In genomic region chr19:17341845-17342244, GRCh38 we compare ENCODE assay signal across 2 cellular contexts.
A peak's percentile ranks its signal among the peaks of the same experiment; 100 is the strongest.
TF ChIP-seq lines count a peak whose summit lies in the region.

No MANE protein-coding gene starts in this region.

TF ChIP-seq in HepG2, 621 proteins besides CTCF, POLR2A, EP300 and RAD21:
- TF ChIP-seq ZNF7 (CRISPR knock-in tag; IDR thresholded peaks at IDR 0.05) (no peak), CC2D1A (CRISPR knock-in tag; IDR thresholded peaks at IDR 0.05) (no peak), POLR2G (IDR thresholded peaks at IDR 0.05; ENCODE audit: low read depth, low read length) (0 out of 2 replicates have a peak, but pooled peaks have one; percentile 1), HOMEZ (CRISPR knock-in tag; IDR thresholded peaks at IDR 0.05; ENCODE audit: low read depth) (no peak), ZNF101 (CRISPR knock-in tag; IDR thresholded peaks at IDR 0.05; ENCODE audit: borderline replicate concordance, low read depth) (no peak), HOXA5 (CRISPR knock-in tag; IDR thresholded peaks at IDR 0.05) (no peak), HES4 (CRISPR knock-in tag; IDR thresholded peaks at IDR 0.05; ENCODE audit: borderline replicate concordance) (no peak), ZNF605 (CRISPR knock-in tag; IDR thresholded peaks at IDR 0.05) (no peak), GTF2F1 (IDR thresholded peaks at IDR 0.05; ENCODE audit: low read length) (no peak), PCBP1 (IDR thresholded peaks at IDR 0.05; ENCODE audit: borderline replicate concordance, low read depth, low read length) (0 out of 2 replicates have a peak, but pooled peaks have one; percentile 26), RBFOX2 (IDR thresholded peaks at IDR 0.05; ENCODE audit: low read depth, low read length) (0 out of 2 replicates have a peak, but pooled peaks have one; percentile 5), PHF8 (CRISPR knock-in tag; IDR thresholded peaks at IDR 0.05) (no peak), ZNF724P (CRISPR knock-in tag; IDR thresholded peaks at IDR 0.05; ENCODE audit: borderline replicate concordance) (no peak), ZBTB42 (CRISPR knock-in tag; IDR thresholded peaks at IDR 0.05) (no peak), ONECUT2 (CRISPR knock-in tag; IDR thresholded peaks at IDR 0.05) (no peak), HNRNPK (IDR thresholded peaks at IDR 0.05; ENCODE audit: low read depth, low read length, poor library complexity, severe bottlenecking) (peak; percentile 88), ZEB1 (IDR thresholded peaks at IDR 0.05; ENCODE audit: insufficient replicate concordance, low read depth) (no peak), ZBTB7B (CRISPR knock-in tag; IDR thresholded peaks at IDR 0.05) (no peak), ZHX1 (CRISPR knock-in tag; IDR thresholded peaks at IDR 0.05; ENCODE audit: low read depth) (no peak), REPIN1 (CRISPR knock-in tag; IDR thresholded peaks at IDR 0.05; ENCODE audit: borderline replicate concordance, low read depth) (no peak), ZBTB21 (CRISPR knock-in tag; IDR thresholded peaks at IDR 0.05) (no peak)

TF ChIP-seq in HEK293T, 16 proteins besides CTCF, POLR2A, EP300 and RAD21:
- TF ChIP-seq ARNT (IDR thresholded peaks at IDR 0.05) (no peak), TARDBP (IDR thresholded peaks at IDR 0.05) (no peak), PKNOX1 (IDR thresholded peaks at IDR 0.05) (no peak), LEF1 (IDR thresholded peaks at IDR 0.05; ENCODE audit: borderline replicate concordance) (no peak), SP1 (IDR thresholded peaks at IDR 0.05) (no peak), L3MBTL2 (conservative IDR thresholded peaks at IDR 0.05) (no peak), FOXA1 (IDR thresholded peaks at IDR 0.05) (no peak), HDGF (IDR thresholded peaks at IDR 0.05; ENCODE audit: borderline replicate concordance) (no peak), FOXM1 (IDR thresholded peaks at IDR 0.05; ENCODE audit: borderline replicate concordance) (no peak), BHLHE40 (IDR thresholded peaks at IDR 0.05; ENCODE audit: borderline replicate concordance) (no peak), NFRKB (IDR thresholded peaks at IDR 0.05) (no peak), ELF4 (IDR thresholded peaks at IDR 0.05) (no peak), FOXK2 (IDR thresholded peaks at IDR 0.05) (no peak), SUZ12 (IDR thresholded peaks at IDR 0.05) (no peak), CTBP1 (IDR thresholded peaks at IDR 0.05; ENCODE audit: borderline replicate concordance) (no peak), ZNF384 (IDR thresholded peaks at IDR 0.05) (no peak)
